In the genomic region with DNA sequence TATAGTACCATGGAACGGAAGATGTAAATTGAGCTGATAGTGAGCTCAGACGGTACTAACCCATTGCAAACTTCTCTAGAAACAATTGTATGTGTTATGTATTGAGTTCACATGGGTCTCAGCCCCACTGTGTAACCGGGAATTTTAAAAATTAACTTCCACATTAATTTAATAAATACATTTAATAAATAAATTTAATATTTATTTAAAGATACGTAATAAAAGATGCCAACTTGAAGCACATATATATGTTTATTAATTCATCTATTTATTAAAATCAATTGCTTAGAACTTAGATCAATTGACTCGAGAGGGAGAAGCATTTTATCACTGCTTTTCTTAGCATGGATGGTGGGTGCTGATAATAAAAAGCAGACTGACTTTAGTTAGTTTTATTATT, we compare ENCODE assay signal across 6 cellular contexts.
"Had no signal": no experiment of that assay in that cellular context is flagged by ENCODE, and none has a peak within 500 bp of the region (broad histone marks: within the 10 kb centered on the region; RNA-seq: fewer than 3 reads in every experiment).

No MANE protein-coding gene starts in this region.

- DNase-seq: IMR-90, KBM-7, KG1 had no signal

- H3K9me3 Mint-ChIP-seq: IgD-negative memory B cell had no signal

- H3K4me1 Mint-ChIP-seq: IgD-negative memory B cell had no signal

- H3K36me3 Mint-ChIP-seq: IgD-negative memory B cell had no signal

- ATAC-seq: HepG2, K562 had no signal

- H3K4me3 Mint-ChIP-seq: IgD-negative memory B cell had no signal

- H3K27ac Mint-ChIP-seq: IgD-negative memory B cell had no signal
